In genomic region chr7:44547536-44548221, GRCh38 we compare ENCODE assay signal across 18 cellular contexts. TPM values are rescaled to one million over a fixed set of nuclear protein-coding genes. Genes with fewer than 3 reads are reported as not detected.
DNase-seq lines count a peak whose midpoint lies in the region; ATAC-seq, FAIRE-seq and TF ChIP-seq lines count a peak whose summit lies in the region.
"Had no signal": no experiment of that assay in that cellular context is flagged by ENCODE, and none has a peak within 500 bp of the region (broad histone marks: within the 10 kb centered on the region; RNA-seq: fewer than 3 reads in every experiment).

No MANE protein-coding gene starts in this region.

- no peaks in the 10 kb centered on the region for H4K20me1 ChIP-seq in HepG2 (ENCODE audit: insufficient read depth, low read length)

- H3K4me3 ChIP-seq in ACC112 (ENCODE audit: low read depth, low read length) (peak overlapping the region; percentile 36; the same call in 1 of the 2 replicates), bronchial epithelial cell (ENCODE audit: low read depth, low read length) (no peak overlapping the region), HepG2 (replicated peaks in 1 of 3; ENCODE audit: insufficient read depth in 1 of 3, low read depth in 2 of 3, low read length in 3 of 3) (peak overlapping the region in 1 of 3 experiments; percentile 18; a peak in 1 of 6 replicates)
- H3K4me3 ChIP-seq: gastrocnemius medialis, left lung, uterus had no signal

- no peak for TF ChIP-seq RAD21 in HepG2 (CRISPR knock-in tag; IDR thresholded peaks at IDR 0.05)

- H2AFZ ChIP-seq in ACC112 (ENCODE audit: low read length, unreplicated experiment) (peak overlapping the region; percentile 64), HepG2 (ENCODE audit: low read length) (no peak overlapping the region)

- TF ChIP-seq CTCF in bronchial epithelial cell (IDR thresholded peaks at IDR 0.05; ENCODE audit: insufficient read depth, low read length, severe bottlenecking) = no peak
- TF ChIP-seq CTCF in HepG2 (CRISPR knock-in tag; IDR thresholded peaks at IDR 0.05) = no peak

- BruUV-seq in HepG2 (replicated peaks; lab: Mats Ljungman, UMichigan) = no TSS peak

- DNase-seq in LHCN-M2 (ENCODE audit: low read depth) (peak; percentile 67), bronchial epithelial cell (ENCODE audit: low read depth) (peak; percentile 16), HepG2 (ENCODE audit: low spot score) (peak; percentile 48)
- no peak for DNase-seq in activated effector memory CD4-positive, alpha-beta T cell treated with Interleukin-2 at 50 U/mL for 16 hours
- DNase-seq: gastrocnemius medialis, GDM1, left lung, NCI-H1417, occipital lobe, uterus had no signal

- H3K36me3 ChIP-seq in ACC112 (ENCODE audit: insufficient read depth, low read length) (no peaks in the 10 kb centered on the region), bronchial epithelial cell (ENCODE audit: control insufficient read depth, insufficient read depth, low read length) (no peaks in the 10 kb centered on the region), HepG2 (replicated peaks in 1 of 2; ENCODE audit: control insufficient read depth in 1 of 2, insufficient read depth in 2 of 2, low read length in 2 of 2) (no peaks in the 10 kb centered on the region)
- H3K36me3 ChIP-seq: gastrocnemius medialis, left lung, uterus had no signal

- H3K9me3 ChIP-seq in HepG2 (ENCODE audit: low read length) = no peaks in the 10 kb centered on the region
- H3K9me3 ChIP-seq: gastrocnemius medialis, left lung, uterus had no signal

- intact Hi-C loops in HepG2 (cut with micrococcal nuclease; ENCODE audit: unreplicated experiment) = no loop called here

- H3K9ac ChIP-seq in HepG2 (ENCODE audit: insufficient read depth, low read depth, low read length) = 0 out of 2 replicates have a peak overlapping the region, but pooled peaks have one; percentile 17

- H3K27ac ChIP-seq in ACC112 (ENCODE audit: low read depth, low read length) = no peak overlapping the region
- no peak overlapping the region for H3K27ac ChIP-seq in HepG2 (ENCODE audit: extremely low read length, insufficient read depth, low read length)
- H3K27ac ChIP-seq: gastrocnemius medialis, left lung, uterus had no signal

- in situ Hi-C loops in HepG2 (cut with HindIII; ENCODE audit: extremely low pct_ligation_motif_present, low pct_unique_long_range_greater_than_20kb) = no loop called here

- WGBS in HepG2 (ENCODE audit: low lambda C conversion rate) = 10% methylated on average over 6 of the region's 6 CpGs

- no peak for TF ChIP-seq POLR2A in HepG2 (IDR thresholded peaks at IDR 0.05; ENCODE audit: insufficient read depth in 1 of 2, low read depth in 2 of 2, low read length in 2 of 2)

- CTCF ChIA-PET in HepG2 (lab: Yijun Ruan, JAX; ENCODE audit: low intra/inter-chr PET ratio, low total read pairs) = no interaction called here

- H3K79me2 ChIP-seq in ACC112 (ENCODE audit: control insufficient read depth, insufficient read depth, low read length, unreplicated experiment) (no peaks in the 10 kb centered on the region), HepG2 (ENCODE audit: insufficient read depth, low read length) (no peaks in the 10 kb centered on the region)

- no peaks in the 10 kb centered on the region for H3K27me3 ChIP-seq in ACC112 (ENCODE audit: insufficient read depth, low read length)
- H3K27me3 ChIP-seq in bronchial epithelial cell (ENCODE audit: control insufficient read depth, insufficient read depth, low read length) = no peaks in the 10 kb centered on the region
- H3K27me3 ChIP-seq in HepG2 (ENCODE audit: control insufficient read depth in 1 of 2, insufficient read depth in 2 of 2, low read length in 2 of 2) = no peaks in the 10 kb centered on the region
- H3K27me3 ChIP-seq: gastrocnemius medialis, left lung, uterus had no signal

- ATAC-seq in HepG2 = peak; percentile 60
- ATAC-seq in HG03460 (IDR thresholded peaks at IDR 0.05; ENCODE audit: unreplicated experiment) = no peak
- no peak for ATAC-seq in GM21723 (IDR thresholded peaks at IDR 0.05; ENCODE audit: unreplicated experiment)
- ATAC-seq in GM21381 (IDR thresholded peaks at IDR 0.05; ENCODE audit: unreplicated experiment) = no peak
- ATAC-seq: gastrocnemius medialis, left lung, sciatic nerve had no signal

- H3K4me2 ChIP-seq in HepG2 (ENCODE audit: low read depth, low read length) = peak overlapping the region; percentile 63

- FAIRE-seq in bronchial epithelial cell (lab: Jason Lieb, UNC) (no peak), HepG2 (lab: Jason Lieb, UNC) (peak; percentile 44)
- FAIRE-seq: GM12891 had no signal

- TF ChIP-seq EP300 in HepG2 (IDR thresholded peaks at IDR 0.05; ENCODE audit: low read depth in 2 of 2, low read length in 2 of 2) (no peak), HepG2 (CRISPR knock-in tag; IDR thresholded peaks at IDR 0.05; ENCODE audit: borderline replicate concordance) (no peak)

- POLR2A ChIA-PET in HepG2 (lab: Yijun Ruan, JAX) = interaction anchor here (0.9 to 1.0 kb wide), 2 partner anchors 15 to 35 kb away, joined by 3 read pairs; partner anchors contain the start of gene TMED4

- H3K4me1 ChIP-seq in ACC112 (ENCODE audit: control insufficient read depth, insufficient read depth, low read length, unreplicated experiment) (peaks cover 32% of the 10 kb centered on the region), HepG2 (ENCODE audit: insufficient read depth, low read length) (peaks cover 41% of the 10 kb centered on the region)
- H3K4me1 ChIP-seq: gastrocnemius medialis, uterus had no signal

RNA-seq across cellular contexts. Expression of gene NPC1L1, which starts 6.5 kb away (rescaled TPM):
- total RNA-seq in LHCN-M2 (2014; rRNA removed) = not detected in 2 replicates
- not detected for polyA plus RNA-seq in LHCN-M2 (2012)
- total RNA-seq in bronchial epithelial cell = under 0.01 TPM in 2 replicates
- 3.8 and 4.8 TPM in 2 replicates for total RNA-seq in HepG2 (2016; rRNA removed; fragmentation: Illumina TruSeq; extraction: Trizol)
- 1.9 and 2.0 TPM in 2 replicates for total RNA-seq in HepG2 (2016; cell fraction: cytosol; rRNA removed; fragmentation: Illumina TruSeq; extraction: Trizol; ENCODE audit: low read depth)
- total RNA-seq in HepG2 (2016; cell fraction: insoluble cytoplasmic fraction; rRNA removed; fragmentation: Illumina TruSeq; extraction: Trizol) = 2.9 and 4.5 TPM in 2 replicates
- 3.9 and 4.0 TPM in 2 replicates for total RNA-seq in HepG2 (2016; cell fraction: membrane; rRNA removed; fragmentation: Illumina TruSeq; extraction: Trizol)
- total RNA-seq in HepG2 (2016; cell fraction: nucleus; rRNA removed; fragmentation: Illumina TruSeq; extraction: Trizol) = 10.5 and 11.9 TPM in 2 replicates
- polyA plus RNA-seq in HepG2 (2011; rRNA removed) = 14.5 and 26.6 TPM in 2 replicates
- 10.4 and 11.4 TPM in 2 replicates for polyA plus RNA-seq in HepG2 (2011; cell fraction: cytosol; rRNA removed)
- polyA plus RNA-seq in HepG2 (2011; cell fraction: nucleus; rRNA removed) = 72.5 and 82.9 TPM in 2 replicates
- 14.5 and 17.3 TPM in 2 replicates for polyA plus RNA-seq in HepG2 (2012)
- 2.2 and 2.7 TPM in 2 replicates for polyA plus RNA-seq in HepG2 (2016; cell fraction: cytosol; fragmentation: Illumina TruSeq; extraction: Trizol; ENCODE audit: low read depth)
- polyA plus RNA-seq in HepG2 (2016; cell fraction: insoluble cytoplasmic fraction; fragmentation: Illumina TruSeq; extraction: Trizol; ENCODE audit: low read depth) = 4.9 and 6.8 TPM in 2 replicates
- 4.3 TPM in 2 replicates for polyA plus RNA-seq in HepG2 (2016; cell fraction: membrane; fragmentation: Illumina TruSeq; extraction: Trizol; ENCODE audit: low read depth)
- polyA plus RNA-seq in HepG2 (2016; cell fraction: nucleus; fragmentation: Illumina TruSeq; extraction: Trizol; ENCODE audit: insufficient read depth, low read depth) = 43.1 and 46.9 TPM in 2 replicates
- polyA minus RNA-seq in HepG2 (2011; rRNA and poly(A)+ RNA removed; ENCODE audit: low replicate concordance) = 0.19 and 29.3 TPM in 2 replicates
- polyA minus RNA-seq in HepG2 (2011; cell fraction: cytosol; rRNA and poly(A)+ RNA removed) = 9.6 and 11.7 TPM in 2 replicates
- polyA minus RNA-seq in HepG2 (2011; cell fraction: nucleus; rRNA and poly(A)+ RNA removed) = 16.9 and 24.6 TPM in 2 replicates
- total RNA-seq: cerebellum had no signal
- polyA plus RNA-seq: IgD-negative memory B cell had no signal

RNA-seq across cellular contexts. Expression of gene DDX56, which starts 26.0 kb away (rescaled TPM):
- 122 and 131 TPM in 2 replicates for total RNA-seq in LHCN-M2 (2014; rRNA removed)
- 87.1 TPM for polyA plus RNA-seq in LHCN-M2 (2012)
- 56.2 and 65.0 TPM in 2 replicates for total RNA-seq in bronchial epithelial cell
- total RNA-seq in HepG2 (2016; rRNA removed; fragmentation: Illumina TruSeq; extraction: Trizol) = 105 and 120 TPM in 2 replicates
- total RNA-seq in HepG2 (2016; cell fraction: cytosol; rRNA removed; fragmentation: Illumina TruSeq; extraction: Trizol; ENCODE audit: low read depth) = 15.2 and 16.6 TPM in 2 replicates
- 109 and 123 TPM in 2 replicates for total RNA-seq in HepG2 (2016; cell fraction: insoluble cytoplasmic fraction; rRNA removed; fragmentation: Illumina TruSeq; extraction: Trizol)
- total RNA-seq in HepG2 (2016; cell fraction: membrane; rRNA removed; fragmentation: Illumina TruSeq; extraction: Trizol) = 29.3 and 30.6 TPM in 2 replicates
- 97.6 and 120 TPM in 2 replicates for total RNA-seq in HepG2 (2016; cell fraction: nucleus; rRNA removed; fragmentation: Illumina TruSeq; extraction: Trizol)
- polyA plus RNA-seq in HepG2 (2011; rRNA removed) = 82.6 and 106 TPM in 2 replicates
- polyA plus RNA-seq in HepG2 (2011; cell fraction: cytosol; rRNA removed) = 53.6 and 58.7 TPM in 2 replicates
- 231 and 242 TPM in 2 replicates for polyA plus RNA-seq in HepG2 (2011; cell fraction: nucleus; rRNA removed)
- polyA plus RNA-seq in HepG2 (2012) = 45.8 and 68.4 TPM in 2 replicates
- polyA plus RNA-seq in HepG2 (2016; cell fraction: cytosol; fragmentation: Illumina TruSeq; extraction: Trizol; ENCODE audit: low read depth) = 11.3 and 12.0 TPM in 2 replicates
- polyA plus RNA-seq in HepG2 (2016; cell fraction: insoluble cytoplasmic fraction; fragmentation: Illumina TruSeq; extraction: Trizol; ENCODE audit: low read depth) = 83.4 and 100 TPM in 2 replicates
- polyA plus RNA-seq in HepG2 (2016; cell fraction: membrane; fragmentation: Illumina TruSeq; extraction: Trizol; ENCODE audit: low read depth) = 18.2 and 23.9 TPM in 2 replicates
- 214 and 219 TPM in 2 replicates for polyA plus RNA-seq in HepG2 (2016; cell fraction: nucleus; fragmentation: Illumina TruSeq; extraction: Trizol; ENCODE audit: insufficient read depth, low read depth)
- polyA minus RNA-seq in HepG2 (2011; rRNA and poly(A)+ RNA removed; ENCODE audit: low replicate concordance) = 168 and 202 TPM in 2 replicates
- polyA minus RNA-seq in HepG2 (2011; cell fraction: cytosol; rRNA and poly(A)+ RNA removed) = 27.9 and 30.7 TPM in 2 replicates
- polyA minus RNA-seq in HepG2 (2011; cell fraction: nucleus; rRNA and poly(A)+ RNA removed) = 96.8 and 111 TPM in 2 replicates

RNA-seq across cellular contexts. Expression of gene TMED4, which starts 34.4 kb away (rescaled TPM):
- 241 and 253 TPM in 2 replicates for total RNA-seq in LHCN-M2 (2014; rRNA removed)
- polyA plus RNA-seq in LHCN-M2 (2012) = 69.9 TPM
- total RNA-seq in bronchial epithelial cell = 119 and 203 TPM in 2 replicates
- total RNA-seq in HepG2 (2016; rRNA removed; fragmentation: Illumina TruSeq; extraction: Trizol) = 39.2 and 81.4 TPM in 2 replicates
- total RNA-seq in HepG2 (2016; cell fraction: cytosol; rRNA removed; fragmentation: Illumina TruSeq; extraction: Trizol; ENCODE audit: low read depth) = 13.7 and 14.2 TPM in 2 replicates
- total RNA-seq in HepG2 (2016; cell fraction: insoluble cytoplasmic fraction; rRNA removed; fragmentation: Illumina TruSeq; extraction: Trizol) = 42.8 and 80.9 TPM in 2 replicates
- total RNA-seq in HepG2 (2016; cell fraction: membrane; rRNA removed; fragmentation: Illumina TruSeq; extraction: Trizol) = 36.3 and 40.4 TPM in 2 replicates
- 71.9 and 87.9 TPM in 2 replicates for total RNA-seq in HepG2 (2016; cell fraction: nucleus; rRNA removed; fragmentation: Illumina TruSeq; extraction: Trizol)
- polyA plus RNA-seq in HepG2 (2011; rRNA removed) = 109 and 113 TPM in 2 replicates
- 120 and 141 TPM in 2 replicates for polyA plus RNA-seq in HepG2 (2011; cell fraction: cytosol; rRNA removed)
- 144 and 146 TPM in 2 replicates for polyA plus RNA-seq in HepG2 (2011; cell fraction: nucleus; rRNA removed)
- polyA plus RNA-seq in HepG2 (2012) = 68.1 and 72.3 TPM in 2 replicates
- 11.1 and 15.6 TPM in 2 replicates for polyA plus RNA-seq in HepG2 (2016; cell fraction: cytosol; fragmentation: Illumina TruSeq; extraction: Trizol; ENCODE audit: low read depth)
- polyA plus RNA-seq in HepG2 (2016; cell fraction: insoluble cytoplasmic fraction; fragmentation: Illumina TruSeq; extraction: Trizol; ENCODE audit: low read depth) = 38.9 and 40.8 TPM in 2 replicates
- polyA plus RNA-seq in HepG2 (2016; cell fraction: membrane; fragmentation: Illumina TruSeq; extraction: Trizol; ENCODE audit: low read depth) = 25.9 and 27.2 TPM in 2 replicates
- 141 and 156 TPM in 2 replicates for polyA plus RNA-seq in HepG2 (2016; cell fraction: nucleus; fragmentation: Illumina TruSeq; extraction: Trizol; ENCODE audit: insufficient read depth, low read depth)
- polyA minus RNA-seq in HepG2 (2011; rRNA and poly(A)+ RNA removed; ENCODE audit: low replicate concordance) = 175 and 196 TPM in 2 replicates
- 60.9 and 63.0 TPM in 2 replicates for polyA minus RNA-seq in HepG2 (2011; cell fraction: cytosol; rRNA and poly(A)+ RNA removed)
- 51.1 and 68.9 TPM in 2 replicates for polyA minus RNA-seq in HepG2 (2011; cell fraction: nucleus; rRNA and poly(A)+ RNA removed)

RNA-seq across cellular contexts. Expression of gene NUDCD3, which starts 57.2 kb away (rescaled TPM):
- total RNA-seq in LHCN-M2 (2014; rRNA removed) (78.4 and 79.7 TPM in 2 replicates), bronchial epithelial cell (59.0 and 85.6 TPM in 2 replicates), HepG2 (2016; rRNA removed; fragmentation: Illumina TruSeq; extraction: Trizol) (49.9 and 54.6 TPM in 2 replicates)
- polyA plus RNA-seq in LHCN-M2 (2012) = 104 TPM
- total RNA-seq in HepG2 (2016; cell fraction: cytosol; rRNA removed; fragmentation: Illumina TruSeq; extraction: Trizol; ENCODE audit: low read depth) = 13.4 and 14.8 TPM in 2 replicates
- 43.2 and 52.2 TPM in 2 replicates for total RNA-seq in HepG2 (2016; cell fraction: insoluble cytoplasmic fraction; rRNA removed; fragmentation: Illumina TruSeq; extraction: Trizol)
- 11.7 and 13.3 TPM in 2 replicates for total RNA-seq in HepG2 (2016; cell fraction: membrane; rRNA removed; fragmentation: Illumina TruSeq; extraction: Trizol)
- 42.0 and 47.5 TPM in 2 replicates for total RNA-seq in HepG2 (2016; cell fraction: nucleus; rRNA removed; fragmentation: Illumina TruSeq; extraction: Trizol)
- polyA plus RNA-seq in HepG2 (2011; rRNA removed) = 20.8 and 25.4 TPM in 2 replicates
- polyA plus RNA-seq in HepG2 (2011; cell fraction: cytosol; rRNA removed) = 21.8 and 27.6 TPM in 2 replicates
- polyA plus RNA-seq in HepG2 (2011; cell fraction: nucleus; rRNA removed) = 32.7 and 41.3 TPM in 2 replicates
- 27.9 and 29.4 TPM in 2 replicates for polyA plus RNA-seq in HepG2 (2012)
- 2.5 and 3.1 TPM in 2 replicates for polyA plus RNA-seq in HepG2 (2016; cell fraction: cytosol; fragmentation: Illumina TruSeq; extraction: Trizol; ENCODE audit: low read depth)
- 30.1 and 34.3 TPM in 2 replicates for polyA plus RNA-seq in HepG2 (2016; cell fraction: insoluble cytoplasmic fraction; fragmentation: Illumina TruSeq; extraction: Trizol; ENCODE audit: low read depth)
- polyA plus RNA-seq in HepG2 (2016; cell fraction: membrane; fragmentation: Illumina TruSeq; extraction: Trizol; ENCODE audit: low read depth) = 5.2 and 6.4 TPM in 2 replicates
- 35.7 and 42.8 TPM in 2 replicates for polyA plus RNA-seq in HepG2 (2016; cell fraction: nucleus; fragmentation: Illumina TruSeq; extraction: Trizol; ENCODE audit: insufficient read depth, low read depth)
- polyA minus RNA-seq in HepG2 (2011; rRNA and poly(A)+ RNA removed; ENCODE audit: low replicate concordance) = 43.7 and 47.9 TPM in 2 replicates
- polyA minus RNA-seq in HepG2 (2011; cell fraction: cytosol; rRNA and poly(A)+ RNA removed) = 19.5 and 27.3 TPM in 2 replicates
- 36.7 and 44.8 TPM in 2 replicates for polyA minus RNA-seq in HepG2 (2011; cell fraction: nucleus; rRNA and poly(A)+ RNA removed)

RNA-seq across cellular contexts. Expression of gene OGDH, which starts 58.7 kb away (rescaled TPM):
- 99.8 and 104 TPM in 2 replicates for total RNA-seq in LHCN-M2 (2014; rRNA removed)
- 93.3 TPM for polyA plus RNA-seq in LHCN-M2 (2012)
- 45.0 and 78.7 TPM in 2 replicates for total RNA-seq in bronchial epithelial cell
- 25.4 and 28.1 TPM in 2 replicates for total RNA-seq in HepG2 (2016; rRNA removed; fragmentation: Illumina TruSeq; extraction: Trizol)
- total RNA-seq in HepG2 (2016; cell fraction: cytosol; rRNA removed; fragmentation: Illumina TruSeq; extraction: Trizol; ENCODE audit: low read depth) = 6.3 and 7.6 TPM in 2 replicates
- total RNA-seq in HepG2 (2016; cell fraction: insoluble cytoplasmic fraction; rRNA removed; fragmentation: Illumina TruSeq; extraction: Trizol) = 21.2 and 24.9 TPM in 2 replicates
- 6.7 and 7.3 TPM in 2 replicates for total RNA-seq in HepG2 (2016; cell fraction: membrane; rRNA removed; fragmentation: Illumina TruSeq; extraction: Trizol)
- total RNA-seq in HepG2 (2016; cell fraction: nucleus; rRNA removed; fragmentation: Illumina TruSeq; extraction: Trizol) = 19.2 and 20.7 TPM in 2 replicates
- 17.4 and 19.9 TPM in 2 replicates for polyA plus RNA-seq in HepG2 (2011; rRNA removed)
- 19.4 and 21.4 TPM in 2 replicates for polyA plus RNA-seq in HepG2 (2011; cell fraction: cytosol; rRNA removed)
- polyA plus RNA-seq in HepG2 (2011; cell fraction: nucleus; rRNA removed) = 31.0 and 32.6 TPM in 2 replicates
- 17.8 and 24.0 TPM in 2 replicates for polyA plus RNA-seq in HepG2 (2012)
- polyA plus RNA-seq in HepG2 (2016; cell fraction: cytosol; fragmentation: Illumina TruSeq; extraction: Trizol; ENCODE audit: low read depth) = 1.4 and 1.7 TPM in 2 replicates
- 16.1 and 22.3 TPM in 2 replicates for polyA plus RNA-seq in HepG2 (2016; cell fraction: insoluble cytoplasmic fraction; fragmentation: Illumina TruSeq; extraction: Trizol; ENCODE audit: low read depth)
- polyA plus RNA-seq in HepG2 (2016; cell fraction: membrane; fragmentation: Illumina TruSeq; extraction: Trizol; ENCODE audit: low read depth) = 2.9 and 3.9 TPM in 2 replicates
- 18.6 and 20.7 TPM in 2 replicates for polyA plus RNA-seq in HepG2 (2016; cell fraction: nucleus; fragmentation: Illumina TruSeq; extraction: Trizol; ENCODE audit: insufficient read depth, low read depth)
- polyA minus RNA-seq in HepG2 (2011; rRNA and poly(A)+ RNA removed; ENCODE audit: low replicate concordance) = 69.1 and 136 TPM in 2 replicates
- polyA minus RNA-seq in HepG2 (2011; cell fraction: cytosol; rRNA and poly(A)+ RNA removed) = 32.5 and 32.6 TPM in 2 replicates
- polyA minus RNA-seq in HepG2 (2011; cell fraction: nucleus; rRNA and poly(A)+ RNA removed) = 23.3 and 31.3 TPM in 2 replicates
